Comparison of ENCODE assay signal across 1 cellular context in genomic region chr20:51667491-51667890, GRCh38.
TF ChIP-seq lines count a peak whose summit lies in the region.

No MANE protein-coding gene starts in this region.

TF ChIP-seq in GM23338, 12 proteins besides CTCF, POLR2A, EP300 and RAD21 (continued from another document):
- TF ChIP-seq ZNF462 (CRISPR knock-in tag; IDR thresholded peaks at IDR 0.05) (no peak), REST (IDR thresholded peaks at IDR 0.05; ENCODE audit: unreplicated experiment) (no peak), CREB1 (CRISPR knock-in tag; IDR thresholded peaks at IDR 0.05; ENCODE audit: low read depth) (no peak), ZNF114 (CRISPR knock-in tag; IDR thresholded peaks at IDR 0.05) (no peak), JUNB (IDR thresholded peaks at IDR 0.05; ENCODE audit: unreplicated experiment) (no peak)
